8 cellular contexts compared by ENCODE assay signal in genomic region chr9:129321511-129322021, GRCh38.
DNase-seq lines count a peak whose midpoint lies in the region; FAIRE-seq and TF ChIP-seq lines count a peak whose summit lies in the region.

No MANE protein-coding gene starts in this region.

- TF ChIP-seq POLR2A in tibial nerve (IDR thresholded peaks at IDR 0.05) (no peak), H54 (IDR thresholded peaks at IDR 0.05; ENCODE audit: low read depth, low read length) (no peak)

- TF ChIP-seq CTCF in tibial nerve (IDR thresholded peaks at IDR 0.05) = no peak

- H3K4me1 ChIP-seq in mucosa of rectum (ENCODE audit: control insufficient read depth in 2 of 2, insufficient read depth in 2 of 2, low read length in 2 of 2) = peaks cover 14% of the 10 kb centered on the region in 2 donors
- peaks cover 10 to 90% (median 58%) of the 10 kb centered on the region in 4 donors for H3K4me1 ChIP-seq in tibial nerve

- H3K9ac ChIP-seq in mucosa of rectum (ENCODE audit: low read depth in 1 of 2, low read length in 2 of 2) = peak overlapping the region in 1 of 2 donors; percentile 65

- no peaks in the 10 kb centered on the region for H3K9me3 ChIP-seq in mucosa of rectum (ENCODE audit: control insufficient read depth in 2 of 2, low read length in 2 of 2)
- H3K9me3 ChIP-seq in tibial nerve = no peaks in the 10 kb centered on the region

- H3K27me3 ChIP-seq in mucosa of rectum (ENCODE audit: control insufficient read depth in 2 of 2, insufficient read depth in 2 of 2, low read length in 2 of 2) = no peaks in the 10 kb centered on the region
- no peaks in the 10 kb centered on the region for H3K27me3 ChIP-seq in tibial nerve

- no peak for FAIRE-seq in H54 (lab: Jason Lieb, UNC)

- DNase-seq in activated effector memory CD4-positive, alpha-beta T cell treated with anti-CD3 and anti-CD28 coated beads, Interleukin-2, amount 50 U/mL, for 16 hours = peak; percentile 53
- DNase-seq in activated effector memory CD4-positive, alpha-beta T cell treated with Interleukin-2 at 50 U/mL for 16 hours = no peak
- DNase-seq in tibial nerve (ENCODE audit: low spot score in 2 of 2) = no peak
- DNase-seq in H54 (ENCODE audit: insufficient read length, low spot score) = no peak
- DNase-seq in NCI-H774 (lab: John Stamatoyannopoulos, UW) = no peak
- no peak for DNase-seq in cerebellum (ENCODE audit: low spot score)

- H3K36me3 ChIP-seq in mucosa of rectum (ENCODE audit: control insufficient read depth in 2 of 2, insufficient read depth in 2 of 2, low read length in 2 of 2) (no peaks in the 10 kb centered on the region), tibial nerve (no peaks in the 10 kb centered on the region)

- peak overlapping the region; percentile 97 for H3K27ac ChIP-seq in cingulate gyrus (ENCODE audit: low read depth, low read length)
- peak overlapping the region; percentile 62 to 71 for H3K27ac ChIP-seq in mucosa of rectum (ENCODE audit: low read depth in 2 of 2, low read length in 2 of 2)
- H3K27ac ChIP-seq in tibial nerve = peak overlapping the region; percentile 88 to 96 (median 90)

- H3K4me3 ChIP-seq in mucosa of rectum (ENCODE audit: low read length in 2 of 2) = peak overlapping the region; percentile 26 to 47
- H3K4me3 ChIP-seq in tibial nerve = peak overlapping the region; percentile 34 to 60 (median 46)

- WGBS in tibial nerve, 2 donors = 83 to 84% methylated on average over 11 of the region's 11 CpGs

- TF ChIP-seq EP300 in tibial nerve (IDR thresholded peaks at IDR 0.05) = no peak
